8 cellular contexts compared by ENCODE assay signal in the genomic region with DNA sequence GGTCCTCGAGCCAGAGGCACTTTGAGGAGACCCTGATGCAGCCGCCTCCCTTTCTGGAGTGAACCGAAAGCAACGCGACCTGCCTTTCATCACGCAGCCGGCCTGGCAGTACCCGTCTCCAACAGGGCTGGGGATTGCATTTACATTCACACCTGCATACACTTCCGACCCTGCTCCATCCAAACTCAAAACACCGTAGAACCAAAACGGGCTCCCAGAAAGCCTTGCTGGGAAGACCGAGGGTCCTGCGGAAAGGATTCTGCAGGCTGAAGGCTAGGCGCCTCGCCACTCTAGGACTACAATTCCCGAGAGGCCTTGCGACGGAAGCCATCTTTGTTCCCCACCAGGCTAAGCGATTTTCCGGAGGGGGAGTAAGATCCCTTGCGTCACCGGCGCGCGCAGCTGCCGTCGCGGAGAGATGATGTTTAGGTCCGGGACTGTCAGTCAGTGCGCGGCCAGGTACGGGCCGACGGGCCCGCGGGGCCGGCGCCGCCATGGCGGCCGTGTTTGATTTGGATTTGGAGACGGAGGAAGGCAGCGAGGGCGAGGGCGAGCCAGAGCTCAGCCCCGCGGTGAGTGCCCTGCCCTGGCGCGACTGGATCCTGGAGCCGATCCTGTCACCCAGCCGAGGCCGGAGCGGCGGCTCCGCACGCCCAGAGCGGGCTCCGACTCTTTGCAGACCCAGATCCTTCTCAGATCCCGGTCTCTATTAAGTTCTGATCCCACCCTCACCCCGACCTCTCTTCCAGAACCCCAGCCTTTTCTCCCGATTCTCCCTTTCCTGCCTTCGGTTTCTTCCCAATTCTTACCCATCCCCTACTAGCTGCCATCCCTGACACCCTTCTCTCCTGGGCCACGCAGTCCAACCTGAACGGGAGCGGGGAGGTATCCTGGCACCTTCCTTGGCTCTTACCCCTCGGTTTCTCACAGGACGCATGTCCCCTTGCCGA. TPM values are rescaled to one million over a fixed set of nuclear protein-coding genes. Genes with fewer than 3 reads are reported as not detected.
DNase-seq lines count a peak whose midpoint lies in the region; ATAC-seq and TF ChIP-seq lines count a peak whose summit lies in the region.

RPS6KB2 (plus strand) TSS at position 443 of the 950 bp plus-strand sequence; CDS start at position 495, 52 bp downstream.

- peak; percentile 93 for ATAC-seq in stimulated activated naive CD8-positive, alpha-beta T cell treated with anti-CD3 and anti-CD28 coated beads, Interleukin-15, amount 100 ng/mL, for 72 hours

- no peaks in the 10 kb centered on the region for H3K9me3 ChIP-seq in MM.1S (replicated peaks; ENCODE audit: insufficient read depth, low read length)

- DNase-seq in EL (peak; percentile 96), H7 (peak; percentile 100), MM.1S (peak; percentile 97), SIG-M5 (lab: John Stamatoyannopoulos, UW) (peak; percentile 26), activated gamma-delta T cell (lab: John Stamatoyannopoulos, UW) (peak; percentile 99), fibroblast of the conjunctiva (ENCODE audit: low read depth) (peak; percentile 95), nephron progenitor cell (peak; percentile 99)
- DNase-seq in stimulated activated naive CD8-positive, alpha-beta T cell treated with anti-CD3 and anti-CD28 coated beads, Interleukin-15, amount 100 ng/mL, for 72 hours = peak; percentile 98

- peak within 1 kb of the TSS; percentile 90 for H3K9ac ChIP-seq in MM.1S (ENCODE audit: low read length)

- H3K36me3 ChIP-seq in H7 (replicated peaks; ENCODE audit: control insufficient read depth, insufficient read depth, low read length) = peaks cover 12% of the 10 kb centered on the region
- no peaks in the 10 kb centered on the region; the same call in 1 of the 2 replicates for H3K36me3 ChIP-seq in MM.1S (replicated peaks; ENCODE audit: insufficient read depth, low read length)

- H3F3A ChIP-seq in MM.1S (ENCODE audit: insufficient read depth, low read length) = peaks cover 4% of the 10 kb centered on the region; the same call in 1 of the 2 replicates

- H3K27me3 ChIP-seq in H7 (ENCODE audit: control insufficient read depth, insufficient read depth, low read length) = no peaks in the 10 kb centered on the region
- H3K27me3 ChIP-seq in MM.1S (replicated peaks; ENCODE audit: insufficient read depth, low read length) = no peaks in the 10 kb centered on the region

- H3K9me2 ChIP-seq in MM.1S (replicated peaks; ENCODE audit: insufficient read depth, low read length) = no peaks in the 10 kb centered on the region

- H2AFZ ChIP-seq in MM.1S (ENCODE audit: low read length) = peak within 1 kb of the TSS; percentile 69

- H3K27me3 Mint-ChIP-seq in nephron progenitor cell (ENCODE audit: low read depth, poor library complexity) = peaks cover 4% of the 10 kb centered on the region
- no peaks in the 10 kb centered on the region for H3K27me3 Mint-ChIP-seq in stimulated activated naive CD8-positive, alpha-beta T cell treated with anti-CD3 and anti-CD28 coated beads, Interleukin-15, amount 100 ng/mL, for 72 hours

- H3K79me2 ChIP-seq in MM.1S (ENCODE audit: low read length) = peaks cover 33% of the 10 kb centered on the region

- peaks cover 4% of the 10 kb centered on the region for H3K4me1 ChIP-seq in MM.1S (ENCODE audit: low read length)

- peak within 1 kb of the TSS; percentile 97 for H3K27ac Mint-ChIP-seq in nephron progenitor cell
- H3K27ac Mint-ChIP-seq in stimulated activated naive CD8-positive, alpha-beta T cell treated with anti-CD3 and anti-CD28 coated beads, Interleukin-15, amount 100 ng/mL, for 72 hours = peak within 1 kb of the TSS; percentile 96 to 97

- no peaks in the 10 kb centered on the region for H4K20me1 ChIP-seq in MM.1S (ENCODE audit: insufficient read depth, low read length)

- peak within 1 kb of the TSS; percentile 68 for H3K27ac ChIP-seq in MM.1S (ENCODE audit: low read length)

- peak within 1 kb of the TSS; percentile 82 for H3K4me2 ChIP-seq in MM.1S (ENCODE audit: low read depth, low read length)

- H3K9me3 Mint-ChIP-seq in nephron progenitor cell = no peaks in the 10 kb centered on the region
- no peaks in the 10 kb centered on the region for H3K9me3 Mint-ChIP-seq in stimulated activated naive CD8-positive, alpha-beta T cell treated with anti-CD3 and anti-CD28 coated beads, Interleukin-15, amount 100 ng/mL, for 72 hours

- H3K4me3 ChIP-seq in H7 (ENCODE audit: insufficient read depth, low read depth, low read length) (peak within 1 kb of the TSS; percentile 98), MM.1S (ENCODE audit: low read length) (peak within 1 kb of the TSS; percentile 98)

- TF ChIP-seq CTCF in MM.1S (IDR thresholded peaks at IDR 0.05; ENCODE audit: low read length) (no peak), nephron progenitor cell (IDR thresholded peaks at IDR 0.05) (no peak)

- peak within 1 kb of the TSS; percentile 96 for H3K4me3 Mint-ChIP-seq in nephron progenitor cell
- H3K4me3 Mint-ChIP-seq in stimulated activated naive CD8-positive, alpha-beta T cell treated with anti-CD3 and anti-CD28 coated beads, Interleukin-15, amount 100 ng/mL, for 72 hours = peak within 1 kb of the TSS; percentile 89 to 95

- H3K36me3 Mint-ChIP-seq in nephron progenitor cell (ENCODE audit: low read depth) = peaks cover 9% of the 10 kb centered on the region

- H3K4me1 Mint-ChIP-seq in nephron progenitor cell = peaks cover 19% of the 10 kb centered on the region
- H3K4me1 Mint-ChIP-seq in stimulated activated naive CD8-positive, alpha-beta T cell treated with anti-CD3 and anti-CD28 coated beads, Interleukin-15, amount 100 ng/mL, for 72 hours = peaks cover 77% of the 10 kb centered on the region

RNA-seq across cellular contexts. Expression of gene RPS6KB2, which starts in this region (rescaled TPM):
- 88.9 and 90.2 TPM in 2 replicates for total RNA-seq in H7 (2014; rRNA removed; shearing (Covaris generic))

Comparison
In these comparisons a context has a peak if more than half of its experiments do, and no peak if none do; other contexts are left out.
1. Peak in every context shown above with its lines: DNase-seq, ATAC-seq, H3K4me3 ChIP-seq and H3K27ac ChIP-seq.
2. DNase-seq: peak in every context shown above with its lines; median percentile 100 in H7; 99 in activated gamma-delta T cell; 99 in nephron progenitor cell; 98 in stimulated activated naive CD8-positive, alpha-beta T cell treated with anti-CD3 and anti-CD28 coated beads, Interleukin-15, amount 100 ng/mL, for 72 hours; 97 in MM.1S; 96 in EL; 95 in fibroblast of the conjunctiva; 26 in SIG-M5.